ENCODE assay signal across 9 cellular contexts in the genomic region with DNA sequence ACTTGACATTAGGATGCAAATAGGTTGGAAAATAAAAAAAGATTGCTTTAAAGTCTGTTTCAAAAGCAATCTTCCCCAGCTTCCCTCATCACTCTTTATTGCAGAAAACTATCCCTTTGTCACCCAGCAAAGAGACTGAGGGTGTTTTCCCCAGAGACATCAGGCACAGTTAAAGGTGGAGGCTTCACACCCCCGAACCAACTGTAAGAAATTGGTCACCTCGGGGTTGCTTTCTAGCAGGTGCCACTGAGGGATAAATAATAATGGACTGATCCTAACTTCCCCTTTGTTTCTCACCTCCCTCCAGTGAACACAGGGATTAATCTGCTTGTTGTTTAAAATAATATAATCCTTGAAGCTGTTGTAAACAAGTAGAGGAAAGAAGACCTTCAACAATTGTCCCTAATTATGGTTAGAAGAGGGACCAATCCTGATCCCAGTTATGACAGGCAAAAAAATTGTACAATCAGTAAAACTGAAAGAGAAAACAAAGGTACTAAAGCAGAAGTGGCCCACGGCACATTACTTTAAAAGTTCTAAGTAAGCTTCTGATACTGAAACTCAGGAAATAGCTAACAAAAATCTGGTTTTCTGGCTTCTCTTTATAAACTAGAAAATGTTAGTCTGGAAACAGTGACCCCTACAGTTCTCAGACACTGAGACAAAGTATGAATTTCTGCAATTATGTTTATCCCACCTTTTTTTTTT. TPM values are rescaled to one million over a fixed set of nuclear protein-coding genes. Genes with fewer than 3 reads are reported as not detected.
DNase-seq lines count a peak whose midpoint lies in the region; ATAC-seq, FAIRE-seq and TF ChIP-seq lines count a peak whose summit lies in the region.
"Had no signal": no experiment of that assay in that cellular context is flagged by ENCODE, and none has a peak within 500 bp of the region (broad histone marks: within the 10 kb centered on the region; RNA-seq: fewer than 3 reads in every experiment).

No MANE protein-coding gene starts in this region.

- peaks cover 5% of the 10 kb centered on the region for H3K27me3 ChIP-seq in A673 (replicated peaks; ENCODE audit: insufficient read depth, low read depth, low read length, poor library complexity)

- no peaks in the 10 kb centered on the region for H3K9me3 ChIP-seq in A673 (ENCODE audit: low read depth, low read length, poor library complexity, severe bottlenecking)

- DNase-seq in A673 (ENCODE audit: low spot score) = no peak
- DNase-seq in OCI-M1 (lab: John Stamatoyannopoulos, UW) = peak; percentile 30
- DNase-seq in SK-N-DZ (ENCODE audit: low spot score) = no peak
- DNase-seq in activated CD4-positive, alpha-beta T cell treated with anti-CD3 and anti-CD28 coated beads, Interleukin-2, amount 50 U/mL, for 1 hour = no peak
- DNase-seq in urothelium cell line (ENCODE audit: low spot score) = no peak
- no peak for DNase-seq in DMS114 treated with DMSO at 0.1 percent for 48 hours (lab: John Stamatoyannopoulos, UW; ENCODE audit: unreplicated experiment)

- no peaks in the 10 kb centered on the region for H3K36me3 ChIP-seq in A673 (ENCODE audit: insufficient read depth, low read length, poor library complexity, severe bottlenecking)

- no peak for FAIRE-seq in urothelium cell line (lab: Jason Lieb, UNC)

- no TSS peak for BruUV-seq in A673 (replicated peaks; lab: Mats Ljungman, UMichigan)

- peak; percentile 94 for ATAC-seq in GM19043 (IDR thresholded peaks at IDR 0.05; ENCODE audit: low read depth, unreplicated experiment)
- peak; percentile 98 for ATAC-seq in HG02938 (IDR thresholded peaks at IDR 0.05; ENCODE audit: unreplicated experiment)

- H3K4me3 ChIP-seq in A673 (ENCODE audit: low read depth, low read length, poor library complexity, severe bottlenecking) = no peak overlapping the region

- H3K27ac ChIP-seq in A673 (ENCODE audit: low read depth, low read length, poor library complexity, severe bottlenecking) = no peak overlapping the region

- intact Hi-C loops in A673 (cut with micrococcal nuclease; ENCODE audit: unreplicated experiment) = no loop called here

- CTCF ChIA-PET in A673 (lab: Charles Lee) = no interaction called here

- H3K4me1 ChIP-seq in A673 (ENCODE audit: insufficient read depth, low read length, poor library complexity, severe bottlenecking) = no peaks in the 10 kb centered on the region

- peak; percentile 24; the same call in 1 of the 2 replicates for TF ChIP-seq CTCF in A673 (conservative IDR thresholded peaks at IDR 0.05; ENCODE audit: low read depth, low read length)

- POLR2A ChIA-PET in A673 (lab: Charles Lee; ENCODE audit: low non-redundant PET) = interaction anchor here (0.5 kb wide), 1 partner anchor 16 kb away, joined by 3 read pairs; no protein-coding TSS in a partner anchor

RNA-seq across cellular contexts. Expression of gene PCSK1, which starts 6.6 kb away (rescaled TPM):
- total RNA-seq in A673 (2021) = 0.87 and 0.92 TPM in 2 replicates
- not detected in 2 replicates for polyA plus RNA-seq in SK-N-DZ (2014; cell fraction: cytosol; rRNA removed)
- polyA plus RNA-seq in SK-N-DZ (2014; cell fraction: nucleus; rRNA removed) = not detected in 2 replicates
- total RNA-seq: CD4-positive, CD25-positive, alpha-beta regulatory T cell had no signal
- polyA plus RNA-seq: CD4-positive, CD25-positive, alpha-beta regulatory T cell had no signal
